In the genomic region with DNA sequence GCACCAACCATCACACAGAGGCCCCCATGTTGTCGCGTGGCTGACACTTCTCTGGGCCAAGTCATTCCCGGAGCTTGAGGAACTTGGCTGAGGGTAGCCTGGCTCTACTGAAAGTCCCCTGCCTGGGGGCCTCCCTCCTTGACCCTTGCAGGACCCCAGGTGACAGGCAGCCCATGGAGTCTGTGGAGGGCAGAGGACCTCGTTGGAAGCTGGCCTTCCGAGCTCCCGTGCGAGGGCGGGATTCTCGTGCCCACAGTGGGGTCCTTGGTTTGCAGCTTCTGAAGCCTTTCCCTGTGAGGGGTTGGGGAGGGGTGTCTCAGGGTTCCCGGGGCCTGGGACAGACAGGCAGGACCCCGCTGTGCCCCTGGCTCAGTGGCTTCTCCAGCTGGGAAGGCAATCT, we compare ENCODE assay signal across 27 cellular contexts. TPM values are rescaled to one million over a fixed set of nuclear protein-coding genes. Genes with fewer than 3 reads are reported as not detected.
"Had no signal": no experiment of that assay in that cellular context is flagged by ENCODE, and none has a peak within 500 bp of the region (broad histone marks: within the 10 kb centered on the region; RNA-seq: fewer than 3 reads in every experiment).

No MANE protein-coding gene starts in this region.

- H3K27me3 ChIP-seq: transverse colon had no signal

- H3K27ac ChIP-seq: lower lobe of right lung had no signal

- H3K36me3 ChIP-seq: lower lobe of right lung, transverse colon had no signal

- DNase-seq: activated CD4-positive, alpha-beta memory T cell treated with anti-CD3 and anti-CD28 coated beads, Interleukin-2, amount 10 ng/mL, durations not matched to agents 7 days and 5 days; activated CD4-positive, alpha-beta T cell treated with anti-CD3 and anti-CD28 coated beads for 1 hour; activated CD4-positive, alpha-beta T cell treated with anti-CD3 and anti-CD28 coated beads, Interleukin-2, amount 10 ng/mL, durations not matched to agents 7 days and 5 days; activated CD8-positive, alpha-beta memory T cell treated with anti-CD3 and anti-CD28 coated beads, Interleukin-2, amount 50 U/mL, for 48 hours; activated gamma-delta T cell; activated naive CD4-positive, alpha-beta T cell treated with anti-CD3 and anti-CD28 coated beads, Interleukin-2, amount 50 U/mL, for 16 hours; activated T-cell treated with anti-CD3 and anti-CD28 coated beads, Interleukin-2, amount 50 U/mL, for 24 hours; amygdala; central memory CD4-positive, alpha-beta T cell; foreskin melanocyte; hippocampal formation; kidney; lower lobe of right lung; mesenchymal stem cell; naive thymus-derived CD8-positive, alpha-beta T cell; stimulated activated CD4-positive, alpha-beta T cell treated with anti-CD3 and anti-CD28 coated beads, Interleukin-15, amount 100 ng/mL, for 24 hours; stimulated activated CD4-positive, alpha-beta T cell treated with anti-CD3 and anti-CD28 coated beads, Interleukin-2, amount 100 ng/mL, for 24 hours; stimulated activated naive B cell treated with anti-CD40 and anti-IgM and Interleukin-4, amounts not matched to agents 10 μg/mL and 1 μg/mL and 100 μg/mL, for 72 hours; T-helper 17 cell; T1000; transverse colon had no signal

- H3K9me3 ChIP-seq: lower lobe of right lung, transverse colon had no signal

- H3K4me3 ChIP-seq: lower lobe of right lung, transverse colon had no signal

- FAIRE-seq: kidney, urothelium cell line had no signal

- ATAC-seq: esophagus mucosa; lower lobe of right lung; naive thymus-derived CD8-positive, alpha-beta T cell; stimulated activated naive B cell treated with anti-CD40 and anti-IgM and Interleukin-4, amounts not matched to agents 10 μg/mL and 1 μg/mL and 100 μg/mL, for 72 hours; T-helper 17 cell; WTC11 had no signal

RNA-seq across cellular contexts. Expression of a gene that starts 16.4 kb away (rescaled TPM):
- total RNA-seq: activated CD4-positive, alpha-beta memory T cell treated with anti-CD3 and anti-CD28 coated beads, Interleukin-2, amount 10 ng/mL, durations not matched to agents 7 days and 5 days; activated CD4-positive, alpha-beta T cell treated with anti-CD3 and anti-CD28 coated beads, Interleukin-2, amount 10 ng/mL, durations not matched to agents 7 days and 5 days; esophagus mucosa; lower lobe of right lung; naive thymus-derived CD8-positive, alpha-beta T cell; osteocyte; renal cortical epithelial cell; T-helper 17 cell; temporal lobe had no signal
- polyA plus RNA-seq: naive thymus-derived CD8-positive, alpha-beta T cell had no signal
